ENCODE assay signal across 7 cellular contexts in the genomic region with DNA sequence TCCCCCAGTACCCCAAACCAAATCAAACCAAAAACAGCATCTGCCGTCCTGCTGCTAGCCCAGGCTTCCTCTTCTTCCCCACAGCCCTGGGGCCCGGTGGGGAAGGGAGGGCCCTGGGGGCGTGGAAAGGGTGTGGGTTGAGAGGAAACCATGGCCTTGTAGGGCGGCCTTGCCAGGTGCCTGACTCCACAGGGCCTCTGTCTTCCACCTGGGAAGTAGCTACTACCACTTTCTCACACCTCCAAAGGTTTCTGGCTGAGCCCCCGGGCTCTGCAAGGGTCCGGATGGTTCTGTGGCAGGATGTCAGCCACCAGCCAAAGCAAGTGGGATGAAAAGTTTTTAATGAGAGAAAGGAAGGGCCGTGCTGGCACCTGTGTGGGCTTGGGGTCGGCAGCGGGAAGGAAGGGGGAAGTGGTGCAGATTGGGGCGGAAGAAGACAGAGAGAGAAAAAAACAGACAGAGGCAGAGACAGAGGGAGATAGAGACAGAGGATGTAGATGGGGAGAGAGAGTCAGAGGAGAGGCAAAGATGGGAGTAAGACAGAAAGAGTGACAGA. TPM values are rescaled to one million over a fixed set of nuclear protein-coding genes. Genes with fewer than 3 reads are reported as not detected.
DNase-seq lines count a peak whose midpoint lies in the region; ATAC-seq and TF ChIP-seq lines count a peak whose summit lies in the region.

No MANE protein-coding gene starts in this region.

- H3K9me3 Mint-ChIP-seq in osteocyte (ENCODE audit: unreplicated experiment), result no peaks in the 10 kb centered on the region

- TF ChIP-seq CTCF in osteocyte (IDR thresholded peaks at IDR 0.05), result no peak

- H3K4me3 Mint-ChIP-seq in osteocyte (ENCODE audit: unreplicated experiment), result no peak overlapping the region

- no peaks in the 10 kb centered on the region for H3K27me3 Mint-ChIP-seq in osteocyte (ENCODE audit: unreplicated experiment)

- H3K27ac Mint-ChIP-seq in osteocyte (ENCODE audit: unreplicated experiment), result no peak overlapping the region

- DNase-seq in NOMO-1 (lab: John Stamatoyannopoulos, UW; ENCODE audit: unreplicated experiment in 2 of 2), result peak; percentile 70 to 75
- peak; percentile 54 for DNase-seq in activated effector memory CD4-positive, alpha-beta T cell treated with Interleukin-2 at 50 U/mL for 16 hours
- DNase-seq in posterior vena cava (ENCODE audit: low spot score), result peak; percentile 83
- DNase-seq in osteocyte (ENCODE audit: extremely low spot score, unreplicated experiment), result no peak
- DNase-seq in NCI-H69 (lab: John Stamatoyannopoulos, UW), result no peak
- no peak for DNase-seq in LoVo (ENCODE audit: low spot score)

- peak; percentile 70 for ATAC-seq in GM21515 (IDR thresholded peaks at IDR 0.05; ENCODE audit: unreplicated experiment)

- H3K36me3 Mint-ChIP-seq in osteocyte (ENCODE audit: unreplicated experiment), result no peaks in the 10 kb centered on the region

- intact Hi-C loops in posterior vena cava (cut with DNase I), result no loop called here

- peaks cover 13% of the 10 kb centered on the region for H3K4me1 Mint-ChIP-seq in osteocyte (ENCODE audit: unreplicated experiment)

RNA-seq across cellular contexts. Expression of gene TPST2, which starts 10.5 kb away (rescaled TPM):
- 10 to 100 TPM; 24.5 to 33.8 TPM for total RNA-seq in posterior vena cava
- 16.3 and 19.0 TPM in 2 replicates for total RNA-seq in osteocyte

RNA-seq across cellular contexts. Expression of gene CRYBB1, which starts 38.4 kb away (rescaled TPM):
- 1 to 10 TPM; 1.7 to 2.5 TPM for total RNA-seq in posterior vena cava
- not detected in 2 replicates for total RNA-seq in osteocyte

RNA-seq across cellular contexts. Expression of gene CRYBA4, which starts 42.4 kb away (rescaled TPM):
- total RNA-seq in posterior vena cava (not detected), osteocyte (not detected in 2 replicates)

Comparison
In these comparisons a context has a peak if more than half of its experiments do, and no peak if none do; other contexts are left out.
1. DNase-seq: peak in NOMO-1 (2 of 2), activated effector memory CD4-positive, alpha-beta T cell treated with Interleukin-2 at 50 U/mL for 16 hours (single experiment) and posterior vena cava (single experiment); none in osteocyte (single experiment), NCI-H69 (single experiment) and LoVo (single experiment).